ENCODE assay signal across 8 cellular contexts in genomic region chr20:44736170-44737021, GRCh38. TPM values are rescaled to one million over a fixed set of nuclear protein-coding genes. Genes with fewer than 3 reads are reported as not detected.
A peak's percentile ranks its signal among the peaks of the same experiment; 100 is the strongest.
DNase-seq lines count a peak whose midpoint lies in the region; ATAC-seq and TF ChIP-seq lines count a peak whose summit lies in the region.

No MANE protein-coding gene starts in this region.

- WGBS in aorta, 2 donors, result 56 to 65% methylated on average over 6 of the region's 6 CpGs

- peaks cover 0 to 7% of the 10 kb centered on the region in 2 donors for H3K4me1 ChIP-seq in aorta (ENCODE audit: control insufficient read depth in 1 of 2, insufficient read depth in 2 of 2, low read length in 2 of 2)

- H3K27ac ChIP-seq in aorta (ENCODE audit: low read depth in 1 of 2, low read length in 2 of 2), result peak overlapping the region in 1 of 2 donors; percentile 39

- no peak overlapping the region for H3K4me3 ChIP-seq in aorta (ENCODE audit: low read length in 2 of 2)

- no peaks in the 10 kb centered on the region for H3K36me3 ChIP-seq in aorta (ENCODE audit: control insufficient read depth in 1 of 2, insufficient read depth in 2 of 2, low read length in 1 of 2)

- H3K9me3 ChIP-seq in aorta (ENCODE audit: control insufficient read depth, low read length), result no peaks in the 10 kb centered on the region

- ATAC-seq in SK-N-SH treated with all-trans-retinoic acid at 6 μM for 48 hours (peak; percentile 62), aorta (ENCODE audit: low FRiP score) (peak; percentile 72), HG02763 (IDR thresholded peaks at IDR 0.05; ENCODE audit: unreplicated experiment) (no peak)

- DNase-seq in EH (ENCODE audit: low read depth) (peak; percentile 84), KG1 (lab: John Stamatoyannopoulos, UW) (peak; percentile 19), dermis microvascular lymphatic vessel endothelial cell (ENCODE audit: low read depth in 2 of 2) (peak; percentile 64 to 73), lung microvascular endothelial cell (ENCODE audit: low read depth in 2 of 2) (peak; percentile 80 to 83), aorta (no peak)
- DNase-seq in NK-92 treated with Interleukin-12 subunit alpha and Interleukin-12 subunit beta, amount 100 ng/mL, for 24 hours (lab: John Stamatoyannopoulos, UW), result no peak

- intact Hi-C loops in aorta (cut with DNase I), result loop anchor here in 1 of 2 donors (10.0 kb wide), 2 partner anchors 212 to 352 kb away; partner anchors contain the start of gene SERINC3

- no peaks in the 10 kb centered on the region for H3K27me3 ChIP-seq in aorta (ENCODE audit: control insufficient read depth in 1 of 2, insufficient read depth in 2 of 2, low read length in 1 of 2)

TF ChIP-seq in SK-N-SH treated with all-trans-retinoic acid at 6 μM for 48 hours, 23 proteins besides CTCF, POLR2A, EP300 and RAD21:
- TF ChIP-seq PPARA (CRISPR knock-in tag; IDR thresholded peaks at IDR 0.05; ENCODE audit: borderline replicate concordance) (no peak), OSR1 (CRISPR knock-in tag; IDR thresholded peaks at IDR 0.05) (no peak), CSRNP3 (CRISPR knock-in tag; IDR thresholded peaks at IDR 0.05) (no peak), SNAI2 (CRISPR knock-in tag; IDR thresholded peaks at IDR 0.05) (no peak), ARNTL (CRISPR knock-in tag; IDR thresholded peaks at IDR 0.05; ENCODE audit: borderline replicate concordance, low read depth) (no peak), RARB (CRISPR knock-in tag; IDR thresholded peaks at IDR 0.05) (no peak), ZNF565 (CRISPR knock-in tag; conservative IDR thresholded peaks at IDR 0.05; ENCODE audit: low read depth) (no peak), ZFP30 (CRISPR knock-in tag; IDR thresholded peaks at IDR 0.05) (no peak), POU6F1 (CRISPR knock-in tag; IDR thresholded peaks at IDR 0.05; ENCODE audit: borderline replicate concordance, low read depth) (no peak), ISL1 (CRISPR knock-in tag; IDR thresholded peaks at IDR 0.05) (no peak), ZFP3 (CRISPR knock-in tag; IDR thresholded peaks at IDR 0.05) (no peak), TCF4 (CRISPR knock-in tag; IDR thresholded peaks at IDR 0.05; ENCODE audit: borderline replicate concordance) (no peak), ZNF8 (CRISPR knock-in tag; IDR thresholded peaks at IDR 0.05) (no peak), TOX (CRISPR knock-in tag; IDR thresholded peaks at IDR 0.05; ENCODE audit: borderline replicate concordance) (no peak), CREB5 (CRISPR knock-in tag; IDR thresholded peaks at IDR 0.05; ENCODE audit: low read depth) (no peak), ZNF70 (CRISPR knock-in tag; IDR thresholded peaks at IDR 0.05) (no peak), GLIS3 (CRISPR knock-in tag; IDR thresholded peaks at IDR 0.05) (no peak), BACH2 (CRISPR knock-in tag; IDR thresholded peaks at IDR 0.05; ENCODE audit: borderline replicate concordance) (no peak)
- TF ChIP-seq, protein P1, sequence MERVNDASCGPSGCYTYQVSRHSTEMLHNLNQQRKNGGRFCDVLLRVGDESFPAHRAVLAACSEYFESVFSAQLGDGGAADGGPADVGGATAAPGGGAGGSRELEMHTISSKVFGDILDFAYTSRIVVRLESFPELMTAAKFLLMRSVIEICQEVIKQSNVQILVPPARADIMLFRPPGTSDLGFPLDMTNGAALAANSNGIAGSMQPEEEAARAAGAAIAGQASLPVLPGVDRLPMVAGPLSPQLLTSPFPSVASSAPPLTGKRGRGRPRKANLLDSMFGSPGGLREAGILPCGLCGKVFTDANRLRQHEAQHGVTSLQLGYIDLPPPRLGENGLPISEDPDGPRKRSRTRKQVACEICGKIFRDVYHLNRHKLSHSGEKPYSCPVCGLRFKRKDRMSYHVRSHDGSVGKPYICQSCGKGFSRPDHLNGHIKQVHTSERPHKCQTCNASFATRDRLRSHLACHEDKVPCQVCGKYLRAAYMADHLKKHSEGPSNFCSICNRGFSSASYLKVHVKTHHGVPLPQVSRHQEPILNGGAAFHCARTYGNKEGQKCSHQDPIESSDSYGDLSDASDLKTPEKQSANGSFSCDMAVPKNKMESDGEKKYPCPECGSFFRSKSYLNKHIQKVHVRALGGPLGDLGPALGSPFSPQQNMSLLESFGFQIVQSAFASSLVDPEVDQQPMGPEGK (CRISPR knock-in tag; IDR thresholded peaks at IDR 0.05; ENCODE audit: borderline replicate concordance), result no peak
- TF ChIP-seq, protein P2, sequence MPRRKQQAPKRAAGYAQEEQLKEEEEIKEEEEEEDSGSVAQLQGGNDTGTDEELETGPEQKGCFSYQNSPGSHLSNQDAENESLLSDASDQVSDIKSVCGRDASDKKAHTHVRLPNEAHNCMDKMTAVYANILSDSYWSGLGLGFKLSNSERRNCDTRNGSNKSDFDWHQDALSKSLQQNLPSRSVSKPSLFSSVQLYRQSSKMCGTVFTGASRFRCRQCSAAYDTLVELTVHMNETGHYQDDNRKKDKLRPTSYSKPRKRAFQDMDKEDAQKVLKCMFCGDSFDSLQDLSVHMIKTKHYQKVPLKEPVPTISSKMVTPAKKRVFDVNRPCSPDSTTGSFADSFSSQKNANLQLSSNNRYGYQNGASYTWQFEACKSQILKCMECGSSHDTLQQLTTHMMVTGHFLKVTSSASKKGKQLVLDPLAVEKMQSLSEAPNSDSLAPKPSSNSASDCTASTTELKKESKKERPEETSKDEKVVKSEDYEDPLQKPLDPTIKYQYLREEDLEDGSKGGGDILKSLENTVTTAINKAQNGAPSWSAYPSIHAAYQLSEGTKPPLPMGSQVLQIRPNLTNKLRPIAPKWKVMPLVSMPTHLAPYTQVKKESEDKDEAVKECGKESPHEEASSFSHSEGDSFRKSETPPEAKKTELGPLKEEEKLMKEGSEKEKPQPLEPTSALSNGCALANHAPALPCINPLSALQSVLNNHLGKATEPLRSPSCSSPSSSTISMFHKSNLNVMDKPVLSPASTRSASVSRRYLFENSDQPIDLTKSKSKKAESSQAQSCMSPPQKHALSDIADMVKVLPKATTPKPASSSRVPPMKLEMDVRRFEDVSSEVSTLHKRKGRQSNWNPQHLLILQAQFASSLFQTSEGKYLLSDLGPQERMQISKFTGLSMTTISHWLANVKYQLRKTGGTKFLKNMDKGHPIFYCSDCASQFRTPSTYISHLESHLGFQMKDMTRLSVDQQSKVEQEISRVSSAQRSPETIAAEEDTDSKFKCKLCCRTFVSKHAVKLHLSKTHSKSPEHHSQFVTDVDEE (CRISPR knock-in tag; IDR thresholded peaks at IDR 0.05), result no peak

RNA-seq across cellular contexts. Expression of gene KCNK15, which starts 9.3 kb away (rescaled TPM):
- not detected in 2 replicates for total RNA-seq in dermis microvascular lymphatic vessel endothelial cell
- not detected in 2 replicates for total RNA-seq in lung microvascular endothelial cell
- total RNA-seq in aorta, result 10 to 100 TPM in 1 of 2 donors, 1 to 10 TPM in 1; 5.0 to 16.1 TPM
- 1 to 10 TPM; 2.3 to 6.8 TPM for polyA plus RNA-seq in aorta

RNA-seq across cellular contexts. Expression of gene CCN5, which starts 21.2 kb away (rescaled TPM):
- not detected in 2 replicates for total RNA-seq in dermis microvascular lymphatic vessel endothelial cell
- not detected in 2 replicates for total RNA-seq in lung microvascular endothelial cell
- 100 to 1,000 TPM in 1 of 2 donors, 10 to 100 TPM in 1; 59.4 to 186 TPM for total RNA-seq in aorta
- 100 to 1,000 TPM in 1 of 2 donors, 10 to 100 TPM in 1; 93.1 to 137 TPM for polyA plus RNA-seq in aorta

Comparison
In these comparisons a context has a peak if more than half of its experiments do, and no peak if none do; other contexts are left out.
1. DNase-seq: peak in EH (single experiment), KG1 (single experiment), dermis microvascular lymphatic vessel endothelial cell (2 of 2) and lung microvascular endothelial cell (2 of 2); none in aorta (0 of 2) and NK-92 treated with Interleukin-12 subunit alpha and Interleukin-12 subunit beta, amount 100 ng/mL, for 24 hours (single experiment).
2. RNA of gene CCN5, which starts 21.2 kb away (total RNA-seq): 59.4 to 186 TPM in aorta; not detected in dermis microvascular lymphatic vessel endothelial cell and not detected in lung microvascular endothelial cell; every median in the first group is over 10 times any median in the second.